Comparison of ENCODE assay signal across 1 cellular context in genomic region chr11:94781822-94782221, GRCh38.
TF ChIP-seq lines count a peak whose summit lies in the region.

No MANE protein-coding gene starts in this region.

TF ChIP-seq in GM23338, 12 proteins besides CTCF, POLR2A, EP300 and RAD21:
- no peak for TF ChIP-seq REST (IDR thresholded peaks at IDR 0.05; ENCODE audit: unreplicated experiment)
- TF ChIP-seq ZNF331 (CRISPR knock-in tag; IDR thresholded peaks at IDR 0.05; ENCODE audit: low read depth), result no peak
- no peak for TF ChIP-seq ZNF114 (CRISPR knock-in tag; IDR thresholded peaks at IDR 0.05)
- TF ChIP-seq STAT1 (IDR thresholded peaks at IDR 0.05; ENCODE audit: unreplicated experiment), result no peak
- no peak for TF ChIP-seq JUNB (IDR thresholded peaks at IDR 0.05; ENCODE audit: unreplicated experiment)
